ENCODE assay signal across 8 cellular contexts in the genomic region with DNA sequence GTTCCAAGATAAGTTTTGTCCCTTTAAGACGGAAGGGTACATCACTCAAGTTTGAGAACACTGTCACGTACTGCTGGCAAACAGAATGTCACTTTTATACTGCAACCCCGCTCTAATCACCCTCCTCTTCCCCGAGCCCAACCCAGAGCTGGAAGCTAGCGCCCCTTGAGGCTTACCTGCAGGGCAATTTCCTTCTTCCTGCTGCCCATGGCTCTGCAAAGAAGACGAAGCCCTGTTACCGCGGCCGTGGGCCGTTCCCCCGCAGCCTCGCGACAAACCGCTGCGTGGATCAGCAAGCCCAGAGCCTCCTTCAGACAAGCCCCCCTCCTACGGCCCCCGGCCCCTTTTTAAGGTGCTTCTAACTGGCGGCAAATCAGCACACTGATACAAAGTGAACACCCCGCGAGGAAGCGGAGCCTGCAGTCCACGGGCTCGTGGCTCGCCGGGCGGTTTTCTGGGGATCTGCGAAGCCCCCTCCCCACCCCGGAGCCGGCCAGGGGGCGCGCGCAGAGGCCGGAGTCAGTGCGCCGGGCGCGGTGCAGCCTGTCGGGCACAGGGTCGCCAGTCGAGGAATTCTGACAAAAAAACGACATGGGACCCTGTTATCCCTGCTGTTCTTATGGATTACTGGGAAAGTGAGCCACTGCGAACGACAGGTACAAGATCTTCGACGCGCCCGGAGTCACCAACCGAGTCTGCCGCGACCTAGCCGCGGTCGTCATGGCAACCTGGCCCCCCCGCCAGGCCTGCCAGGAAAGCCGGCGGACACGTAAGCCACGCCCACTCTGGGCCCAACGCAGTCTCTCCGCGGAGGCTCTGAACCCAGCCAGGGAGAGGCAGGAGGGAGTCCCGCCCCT. TPM values are rescaled to one million over a fixed set of nuclear protein-coding genes. Genes with fewer than 3 reads are reported as not detected.
DNase-seq lines count a peak whose midpoint lies in the region; TF ChIP-seq lines count a peak whose summit lies in the region.

A gene with protein sequence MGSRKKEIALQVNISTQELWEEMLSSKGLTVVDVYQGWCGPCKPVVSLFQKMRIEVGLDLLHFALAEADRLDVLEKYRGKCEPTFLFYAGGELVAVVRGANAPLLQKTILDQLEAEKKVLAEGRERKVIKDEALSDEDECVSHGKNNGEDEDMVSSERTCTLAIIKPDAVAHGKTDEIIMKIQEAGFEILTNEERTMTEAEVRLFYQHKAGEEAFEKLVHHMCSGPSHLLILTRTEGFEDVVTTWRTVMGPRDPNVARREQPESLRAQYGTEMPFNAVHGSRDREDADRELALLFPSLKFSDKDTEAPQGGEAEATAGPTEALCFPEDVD (minus strand): TSS at position 725 of the 857 bp plus-strand sequence. CDS start 516 bp downstream, at position 209.

- H3K4me3 Mint-ChIP-seq in neural crest cell = peak within 1 kb of the TSS; percentile 97

- H2AFZ ChIP-seq in MM.1S (ENCODE audit: low read length) = peak within 1 kb of the TSS; percentile 90

- intact Hi-C loops in stomach (cut with DNase I; ENCODE audit: low total_unique reads) = no loop called here

- H3K4me1 Mint-ChIP-seq in neural crest cell = peaks cover 16% of the 10 kb centered on the region

- H3K9me2 ChIP-seq in MM.1S (replicated peaks; ENCODE audit: insufficient read depth, low read length) = no peaks in the 10 kb centered on the region

- 0 to 1% (median 0%) methylated on average over 42 to 62 of the region's 62 CpGs for WGBS in stomach, 5 donors

- H3K4me3 ChIP-seq in H7 (ENCODE audit: insufficient read depth, low read depth, low read length) = peak within 1 kb of the TSS; percentile 61
- H3K4me3 ChIP-seq in MM.1S (ENCODE audit: low read length) = peak within 1 kb of the TSS; percentile 75
- H3K4me3 ChIP-seq in SJCRH30 = peak within 1 kb of the TSS; percentile 58
- peak within 1 kb of the TSS; percentile 63 to 77 (median 66) for H3K4me3 ChIP-seq in stomach

- H4K20me1 ChIP-seq in MM.1S (ENCODE audit: insufficient read depth, low read length) = no peaks in the 10 kb centered on the region

- no peaks in the 10 kb centered on the region for H3K36me3 ChIP-seq in H7 (replicated peaks; ENCODE audit: control insufficient read depth, insufficient read depth, low read length)
- H3K36me3 ChIP-seq in MM.1S (replicated peaks; ENCODE audit: insufficient read depth, low read length) = no peaks in the 10 kb centered on the region
- no peaks in the 10 kb centered on the region for H3K36me3 ChIP-seq in SJCRH30
- no peaks in the 10 kb centered on the region for H3K36me3 ChIP-seq in stomach

- H3K9me3 Mint-ChIP-seq in neural crest cell = no peaks in the 10 kb centered on the region

- H3K4me1 ChIP-seq in MM.1S (ENCODE audit: low read length) (peaks cover 6% of the 10 kb centered on the region; the same call in 1 of the 2 replicates), SJCRH30 (peaks cover 18% of the 10 kb centered on the region), stomach (peaks cover 5 to 18% (median 17%) of the 10 kb centered on the region in 4 donors)

- H3K79me2 ChIP-seq in MM.1S (ENCODE audit: low read length) = no peaks in the 10 kb centered on the region

- H3K9me3 ChIP-seq in MM.1S (replicated peaks; ENCODE audit: insufficient read depth, low read length) (no peaks in the 10 kb centered on the region), SJCRH30 (replicated peaks) (no peaks in the 10 kb centered on the region), stomach (no peaks in the 10 kb centered on the region)

- H3K27me3 ChIP-seq in H7 (ENCODE audit: control insufficient read depth, insufficient read depth, low read length) (no peaks in the 10 kb centered on the region), MM.1S (replicated peaks; ENCODE audit: insufficient read depth, low read length) (0 out of 2 replicates have a peak, but pooled peaks cover 9% of the 10 kb centered on the region), SJCRH30 (no peaks in the 10 kb centered on the region), stomach (no peaks in the 10 kb centered on the region)

- no peak within 1 kb of the TSS for H3K27ac Mint-ChIP-seq in neural crest cell (ENCODE audit: unreplicated experiment)

- no peak within 1 kb of the TSS for H3K27ac ChIP-seq in MM.1S (ENCODE audit: low read length)
- no peak within 1 kb of the TSS for H3K27ac ChIP-seq in SJCRH30
- H3K27ac ChIP-seq in stomach = peak within 1 kb of the TSS; percentile 28 to 79 (median 66)

- no peaks in the 10 kb centered on the region for H3F3A ChIP-seq in MM.1S (ENCODE audit: insufficient read depth, low read length)

- H3K27me3 Mint-ChIP-seq in neural crest cell (ENCODE audit: low read depth) = peaks cover 17% of the 10 kb centered on the region

- peak; percentile 83 for TF ChIP-seq CTCF in MM.1S (IDR thresholded peaks at IDR 0.05; ENCODE audit: low read length)
- TF ChIP-seq CTCF in neural crest cell (conservative IDR thresholded peaks at IDR 0.05) = peak; percentile 61
- peak in 5 of 7 experiments; percentile 11 to 49 (median 42) for TF ChIP-seq CTCF in stomach (IDR thresholded peaks at IDR 0.05)

- TF ChIP-seq EP300 in stomach (IDR thresholded peaks at IDR 0.05) = no peak

- no peaks in the 10 kb centered on the region for H3K36me3 Mint-ChIP-seq in neural crest cell (ENCODE audit: low read depth)

- H3K4me2 ChIP-seq in MM.1S (ENCODE audit: low read depth, low read length) = peak within 1 kb of the TSS; percentile 100

- peak within 1 kb of the TSS; percentile 41; the same call in 1 of the 2 replicates for H3K9ac ChIP-seq in MM.1S (ENCODE audit: low read length)

- DNase-seq in DMS79 treated with DMSO at 0.1 percent for 48 hours (lab: John Stamatoyannopoulos, UW) (peak; percentile 92), H7 (peak; percentile 97), MM.1S (peak; percentile 85), SJCRH30 (peak; percentile 94 to 95), foreskin melanocyte (peak; percentile 62), neural crest cell (ENCODE audit: low read depth, low spot score) (peak; percentile 91), stomach (peak; percentile 89)
- DNase-seq in activated gamma-delta T cell treated with anti-CD3 and anti-CD28 coated beads, Interleukin-2, amount 50 U/mL, for 16 hours (ENCODE audit: low read depth) = peak; percentile 80

- no peak for TF ChIP-seq POLR2A in stomach (IDR thresholded peaks at IDR 0.05)

RNA-seq across cellular contexts. Expression of the gene that starts here (rescaled TPM):
- total RNA-seq in H7 (2014; rRNA removed; shearing (Covaris generic)) = 0.35 TPM in 1 of 2 replicates, not detected in the other
- 0.08 TPM in 1 of 2 replicates, not detected in the other for total RNA-seq in SJCRH30 (2014; rRNA removed; shearing (Covaris generic))
- total RNA-seq in neural crest cell (0.79 TPM in 1 of 2 replicates, not detected in the other), stomach (under 1 TPM in 1 of 5 donors, not detected in 4; 0.55 TPM)
- polyA plus RNA-seq in stomach = under 1 TPM in 1 of 3 donors, not detected in 2; 0.13 TPM

Comparison
In these comparisons a context has a peak if more than half of its experiments do, and no peak if none do; other contexts are left out.
1. Peak in DNase-seq and H3K4me3 ChIP-seq in H7; RNA of the gene not detected or under 1 TPM.
2. Peak in DNase-seq and H3K4me3 ChIP-seq in SJCRH30; RNA of the gene not detected or under 1 TPM.
3. Peak in DNase-seq in neural crest cell; RNA of the gene not detected or under 1 TPM.
4. Peak in DNase-seq, H3K4me3 ChIP-seq and H3K27ac ChIP-seq in stomach; RNA of the gene not detected or under 1 TPM.